Comparison of ENCODE assay signal across 10 cellular contexts in genomic region chr6:160036790-160037206, GRCh38.
DNase-seq lines count a peak whose midpoint lies in the region; ATAC-seq, FAIRE-seq and TF ChIP-seq lines count a peak whose summit lies in the region.
"Had no signal": no experiment of that assay in that cellular context is flagged by ENCODE, and none has a peak within 500 bp of the region (broad histone marks: within the 10 kb centered on the region; RNA-seq: fewer than 3 reads in every experiment).

No MANE protein-coding gene starts in this region.

- H3K27ac ChIP-seq in GM12878 (ENCODE audit: control insufficient read depth, insufficient read depth) (no peak overlapping the region), subcutaneous abdominal adipose tissue (ENCODE audit: low read depth, low read length) (peak overlapping the region; percentile 82)
- H3K27ac ChIP-seq: colonic mucosa had no signal

- H3K9me3 ChIP-seq in GM12878 (replicated peaks; ENCODE audit: control insufficient read depth, insufficient read depth, low read length) = no peaks in the 10 kb centered on the region
- no peaks in the 10 kb centered on the region for H3K9me3 ChIP-seq in subcutaneous abdominal adipose tissue (ENCODE audit: control insufficient read depth in 5 of 5, low read length in 5 of 5)
- H3K9me3 ChIP-seq: colonic mucosa had no signal

- H3K36me3 ChIP-seq in GM12878 (ENCODE audit: control insufficient read depth in 2 of 2, insufficient read depth in 2 of 2, low read length in 1 of 2) = peaks cover 14 to 19% of the 10 kb centered on the region in 2 experiments
- H3K36me3 ChIP-seq in subcutaneous abdominal adipose tissue (ENCODE audit: control insufficient read depth in 5 of 5, insufficient read depth in 5 of 5, low read length in 5 of 5) = peaks cover 2 to 68% (median 60%) of the 10 kb centered on the region in 5 donors

- RAD21 ChIA-PET in GM12878 (lab: Charles Lee; ENCODE audit: unreplicated experiment) = no interaction called here

- SMC1A ChIA-PET in GM12878 (lab: Charles Lee; ENCODE audit: uncharacterized antibody, unreplicated experiment) = interaction anchor here (1.0 to 1.3 kb wide), 2 partner anchors 11 to 173 kb away, joined by 3 read pairs; no protein-coding TSS in a partner anchor

- intact Hi-C loops in GM12878 (cut with micrococcal nuclease; ENCODE audit: unreplicated experiment) = no loop called here
- intact Hi-C loops in left cardiac atrium (cut with DNase I) = loop anchor here in 1 of 2 donors (10.0 kb wide), 1 partner anchor 172 kb away; no protein-coding TSS in a partner anchor

- H3K9ac ChIP-seq in GM12878 (ENCODE audit: control insufficient read depth, insufficient read depth, low read length) = no peak overlapping the region
- no peak overlapping the region for H3K9ac ChIP-seq in subcutaneous abdominal adipose tissue (ENCODE audit: low read length in 5 of 5)

- no peak for TF ChIP-seq POLR2A in GM12878 (IDR thresholded peaks at IDR 0.05; ENCODE audit: low read depth, low read length)

- no peak for TF ChIP-seq RAD21 in GM12878 (IDR thresholded peaks at IDR 0.05; ENCODE audit: insufficient read depth, low read depth, low read length)

- no peak overlapping the region for H2AFZ ChIP-seq in GM12878 (ENCODE audit: control insufficient read depth, low read depth, low read length)

- no peaks in the 10 kb centered on the region for H4K20me1 ChIP-seq in GM12878 (ENCODE audit: control insufficient read depth, insufficient read depth)

- no peak for FAIRE-seq in GM12878 (lab: Jason Lieb, UNC)

- H3K4me3 ChIP-seq in GM12878 (no peak overlapping the region), subcutaneous abdominal adipose tissue (ENCODE audit: low read depth in 1 of 5, low read length in 5 of 5) (peak overlapping the region in 1 of 5 donors; percentile 28)
- H3K4me3 ChIP-seq: colonic mucosa had no signal

- no peaks in the 10 kb centered on the region for H3K79me2 ChIP-seq in GM12878 (ENCODE audit: control insufficient read depth, insufficient read depth, low read length)

- in situ Hi-C loops in GM12878 (cut with MboI) = no loop called here

- no peak overlapping the region for H3K4me2 ChIP-seq in GM12878 (ENCODE audit: control insufficient read depth, insufficient read depth)

- POLR2A ChIA-PET in GM12878 (lab: Charles Lee) = interaction anchor here (1.1 kb wide), 1 partner anchor 182 kb away, joined by 3 read pairs; no protein-coding TSS in a partner anchor

- H3K27me3 ChIP-seq in GM12878 (replicated peaks in 1 of 2; ENCODE audit: control insufficient read depth in 2 of 2, insufficient read depth in 2 of 2, low read length in 1 of 2) = no peaks in the 10 kb centered on the region
- H3K27me3 ChIP-seq in subcutaneous abdominal adipose tissue (ENCODE audit: control insufficient read depth in 5 of 5, insufficient read depth in 4 of 5, low read length in 5 of 5) = no peaks in the 10 kb centered on the region
- H3K27me3 ChIP-seq: colonic mucosa had no signal

- BruUV-seq in GM12878 (replicated peaks; lab: Mats Ljungman, UMichigan) = TSS peak; percentile 18

- CTCF ChIA-PET in GM12878 (lab: Yijun Ruan, JAX) = no interaction called here

- ATAC-seq in GM12878 (no peak), left cardiac atrium (peak; percentile 70 to 79), HG02623 (IDR thresholded peaks at IDR 0.05; ENCODE audit: unreplicated experiment) (no peak)

- DNase-seq in HS-27A (ENCODE audit: low read depth) = peak; percentile 77
- DNase-seq in GM12878 (ENCODE audit: low read depth, low spot score) = no peak
- no peak for DNase-seq in left cardiac atrium
- DNase-seq in SKM-1 (lab: John Stamatoyannopoulos, UW; ENCODE audit: unreplicated experiment) = no peak
- DNase-seq in activated naive CD4-positive, alpha-beta T cell (lab: John Stamatoyannopoulos, UW) = no peak
- no peak for DNase-seq in NCI-H2107 treated with DMSO at 0.1 percent for 48 hours (lab: John Stamatoyannopoulos, UW; ENCODE audit: unreplicated experiment)
- DNase-seq: colonic mucosa, NCI-H2227 treated with DMSO at 0.1 percent for 48 hours had no signal

- TF ChIP-seq EP300 in GM12878 (IDR thresholded peaks at IDR 0.05; ENCODE audit: borderline replicate concordance in 1 of 2, control insufficient read depth in 1 of 2, low read depth in 2 of 2, low read length in 2 of 2) = no peak

- WGBS in GM12878 (ENCODE audit: insufficient coverage, insufficient replicate concordance, low lambda C conversion rate, missing lambda C conversion rate) = 70% methylated on average over 4 of the region's 4 CpGs

- TF ChIP-seq CTCF in GM12878 (IDR thresholded peaks at IDR 0.05 in 2 of 3, conservative IDR thresholded peaks at IDR 0.05 in 1 of 3; ENCODE audit: control insufficient read depth in 2 of 3, extremely low read depth in 1 of 3, insufficient read depth in 1 of 3, low read depth in 3 of 3, low read length in 3 of 3) = no peak

- H3K4me1 ChIP-seq in GM12878 (ENCODE audit: control insufficient read depth, insufficient read depth, low read length) (no peaks in the 10 kb centered on the region), subcutaneous abdominal adipose tissue (ENCODE audit: control insufficient read depth in 5 of 5, insufficient read depth in 5 of 5, low read length in 5 of 5) (peaks cover 2 to 25% (median 23%) of the 10 kb centered on the region in 5 donors)
- H3K4me1 ChIP-seq: colonic mucosa had no signal

TF ChIP-seq in GM12878, 131 proteins besides CTCF, POLR2A, EP300 and RAD21:
- TF ChIP-seq NR2F1 (conservative IDR thresholded peaks at IDR 0.05) (no peak), SP1 (IDR thresholded peaks at IDR 0.05; ENCODE audit: low read depth, low read length) (no peak)

Comparison
In these comparisons a context has a peak if more than half of its experiments do, and no peak if none do; other contexts are left out.
1. ATAC-seq: peak in left cardiac atrium (2 of 2); none in GM12878 (single experiment) and HG02623 (single experiment).